Comparison of ENCODE assay signal across 21 cellular contexts in genomic region chr10:404341-404740, GRCh38.
DNase-seq lines count a peak whose midpoint lies in the region; ATAC-seq, FAIRE-seq and TF ChIP-seq lines count a peak whose summit lies in the region.
"Had no signal": no experiment of that assay in that cellular context is flagged by ENCODE, and none has a peak within 500 bp of the region (broad histone marks: within the 10 kb centered on the region; RNA-seq: fewer than 3 reads in every experiment).

No MANE protein-coding gene starts in this region.

- H3K4me3 ChIP-seq in ACC112 (ENCODE audit: low read depth, low read length): no peak overlapping the region
- no peak overlapping the region for H3K4me3 ChIP-seq in astrocyte (ENCODE audit: insufficient read depth, low read depth, low read length)
- no peak overlapping the region for H3K4me3 ChIP-seq in fibroblast of the aortic adventitia (ENCODE audit: low read depth, low read length)
- no peak overlapping the region for H3K4me3 ChIP-seq in HepG2 (replicated peaks in 1 of 3; ENCODE audit: insufficient read depth in 1 of 3, low read depth in 2 of 3, low read length in 3 of 3)
- H3K4me3 ChIP-seq: HAP-1, prostate gland, skin epidermis, uterus had no signal

- no peak for TF ChIP-seq POLR2A in HepG2 (IDR thresholded peaks at IDR 0.05; ENCODE audit: insufficient read depth in 1 of 2, low read depth in 2 of 2, low read length in 2 of 2)

- H4K20me1 ChIP-seq in astrocyte (ENCODE audit: insufficient read depth, low read length) (no peaks in the 10 kb centered on the region), HepG2 (ENCODE audit: insufficient read depth, low read length) (no peaks in the 10 kb centered on the region)

- no peak overlapping the region for H3K4me2 ChIP-seq in astrocyte (ENCODE audit: low read length)
- H3K4me2 ChIP-seq in HepG2 (ENCODE audit: low read depth, low read length): no peak overlapping the region

- ATAC-seq in HepG2: no peak
- ATAC-seq in T-helper 17 cell: no peak

- WGBS in HepG2 (ENCODE audit: low lambda C conversion rate): 95% methylated on average over 4 of the region's 4 CpGs

- H3K4me1 ChIP-seq in ACC112 (ENCODE audit: control insufficient read depth, insufficient read depth, low read length, unreplicated experiment): peaks cover 7% of the 10 kb centered on the region
- no peaks in the 10 kb centered on the region for H3K4me1 ChIP-seq in astrocyte (ENCODE audit: insufficient read depth, low read length)
- no peaks in the 10 kb centered on the region for H3K4me1 ChIP-seq in HepG2 (ENCODE audit: insufficient read depth, low read length)
- H3K4me1 ChIP-seq: prostate gland, uterus had no signal

- H3K36me3 ChIP-seq in ACC112 (ENCODE audit: insufficient read depth, low read length): peaks cover 21% of the 10 kb centered on the region
- peaks cover 17% of the 10 kb centered on the region for H3K36me3 ChIP-seq in astrocyte (ENCODE audit: insufficient read depth, low read length)
- H3K36me3 ChIP-seq in HepG2 (replicated peaks in 1 of 2; ENCODE audit: control insufficient read depth in 1 of 2, insufficient read depth in 2 of 2, low read length in 2 of 2): peaks cover 0 to 9% of the 10 kb centered on the region in 2 experiments; a peak in 2 of 5 replicates
- H3K36me3 ChIP-seq: prostate gland, uterus had no signal

- H3K4me3 Mint-ChIP-seq in astrocyte (ENCODE audit: unreplicated experiment): no peak overlapping the region
- no peak overlapping the region for H3K4me3 Mint-ChIP-seq in T-helper 17 cell
- H3K4me3 Mint-ChIP-seq: CD4-positive, alpha-beta memory T cell; nephron progenitor cell had no signal

- peak overlapping the region; percentile 36; the same call in 1 of the 2 replicates for H3K27ac ChIP-seq in ACC112 (ENCODE audit: low read depth, low read length)
- H3K27ac ChIP-seq in astrocyte (ENCODE audit: low read depth, low read length): no peak overlapping the region
- H3K27ac ChIP-seq in HepG2 (ENCODE audit: extremely low read length, insufficient read depth, low read length): no peak overlapping the region
- H3K27ac ChIP-seq: prostate gland, skin epidermis, uterus had no signal

- CTCF ChIA-PET in HepG2 (lab: Yijun Ruan, JAX; ENCODE audit: low intra/inter-chr PET ratio, low total read pairs): no interaction called here

- no peak for TF ChIP-seq EP300 in HepG2 (IDR thresholded peaks at IDR 0.05; ENCODE audit: low read depth in 2 of 2, low read length in 2 of 2)
- TF ChIP-seq EP300 in HepG2 (CRISPR knock-in tag; IDR thresholded peaks at IDR 0.05; ENCODE audit: borderline replicate concordance): no peak

- DNase-seq in GM04504 (ENCODE audit: low read depth): peak; percentile 78
- peak; percentile 76 for DNase-seq in astrocyte (ENCODE audit: low read depth)
- DNase-seq in fibroblast of the aortic adventitia (ENCODE audit: low read depth): peak; percentile 69
- DNase-seq in HepG2 (ENCODE audit: low spot score): no peak
- no peak for DNase-seq in cerebellar nuclear complex (lab: John Stamatoyannopoulos, UW)
- DNase-seq in NK-92 treated with Interleukin-12 subunit alpha and Interleukin-12 subunit beta, amount 100 ng/mL, for 24 hours (lab: John Stamatoyannopoulos, UW): no peak
- DNase-seq in T-helper 17 cell: no peak
- DNase-seq: 8988T; activated CD4-positive, alpha-beta T cell treated with anti-CD3 and anti-CD28 coated beads for 1 hour; caudate nucleus; CD4-positive, alpha-beta memory T cell; effector CD8-positive, alpha-beta T cell; foreskin melanocyte; NCI-H187; nephron progenitor cell; stimulated activated CD4-positive, alpha-beta T cell treated with anti-CD3 and anti-CD28 coated beads, Interleukin-2, amount 100 ng/mL, for 48 hours; uterus had no signal

- H3K79me2 ChIP-seq in ACC112 (ENCODE audit: control insufficient read depth, insufficient read depth, low read length, unreplicated experiment) (no peaks in the 10 kb centered on the region), astrocyte (ENCODE audit: insufficient read depth, low read length) (no peaks in the 10 kb centered on the region), HepG2 (ENCODE audit: insufficient read depth, low read length) (no peaks in the 10 kb centered on the region)

- no peaks in the 10 kb centered on the region for H3K9me3 ChIP-seq in astrocyte (ENCODE audit: insufficient read depth, low read depth, low read length)
- no peaks in the 10 kb centered on the region for H3K9me3 ChIP-seq in HepG2 (ENCODE audit: low read length)
- H3K9me3 ChIP-seq in T-helper 17 cell (ENCODE audit: control insufficient read depth, low read length, poor library complexity, severe bottlenecking): no peaks in the 10 kb centered on the region
- H3K9me3 ChIP-seq: HAP-1, prostate gland, uterus had no signal

- FAIRE-seq in astrocyte (lab: Jason Lieb, UNC) (no peak), HepG2 (lab: Jason Lieb, UNC) (no peak)

- no peaks in the 10 kb centered on the region for H3K27me3 Mint-ChIP-seq in astrocyte (ENCODE audit: low read depth, unreplicated experiment)
- peaks cover 4% of the 10 kb centered on the region for H3K27me3 Mint-ChIP-seq in T-helper 17 cell
- H3K27me3 Mint-ChIP-seq: CD4-positive, alpha-beta memory T cell had no signal

- peaks cover 3% of the 10 kb centered on the region for H3K9me3 Mint-ChIP-seq in astrocyte (ENCODE audit: unreplicated experiment)
- H3K9me3 Mint-ChIP-seq: CD4-positive, alpha-beta memory T cell had no signal

- no TSS peak for BruUV-seq in HepG2 (replicated peaks; lab: Mats Ljungman, UMichigan)

- peak overlapping the region; percentile 70 for H3K27ac Mint-ChIP-seq in astrocyte (ENCODE audit: unreplicated experiment)
- no peak overlapping the region for H3K27ac Mint-ChIP-seq in T-helper 17 cell
- H3K27ac Mint-ChIP-seq: nephron progenitor cell had no signal

- intact Hi-C loops in HepG2 (cut with micrococcal nuclease; ENCODE audit: unreplicated experiment): no loop called here

- peaks cover 33% of the 10 kb centered on the region for H3K36me3 Mint-ChIP-seq in astrocyte (ENCODE audit: low read depth, unreplicated experiment)
- peaks cover 2% of the 10 kb centered on the region for H3K36me3 Mint-ChIP-seq in T-helper 17 cell (ENCODE audit: low read depth)

- TF ChIP-seq CTCF in astrocyte (IDR thresholded peaks at IDR 0.05; ENCODE audit: insufficient read depth, low read depth, low read length): no peak
- no peak for TF ChIP-seq CTCF in fibroblast of the aortic adventitia (IDR thresholded peaks at IDR 0.05; ENCODE audit: insufficient read depth, low read length)
- no peak for TF ChIP-seq CTCF in HepG2 (CRISPR knock-in tag; IDR thresholded peaks at IDR 0.05)

- H3K9ac ChIP-seq in astrocyte (ENCODE audit: low read length) (no peak overlapping the region), HepG2 (ENCODE audit: insufficient read depth, low read depth, low read length) (no peak overlapping the region)

- no peak overlapping the region for H2AFZ ChIP-seq in ACC112 (ENCODE audit: low read length, unreplicated experiment)
- H2AFZ ChIP-seq in astrocyte (ENCODE audit: low read depth, low read length): no peak overlapping the region
- H2AFZ ChIP-seq in HepG2 (ENCODE audit: low read length): no peak overlapping the region

- TF ChIP-seq RAD21 in HepG2 (CRISPR knock-in tag; IDR thresholded peaks at IDR 0.05): no peak

- H3K27me3 ChIP-seq in ACC112 (ENCODE audit: insufficient read depth, low read length) (no peaks in the 10 kb centered on the region), astrocyte (ENCODE audit: insufficient read depth, low read length) (no peaks in the 10 kb centered on the region), HepG2 (ENCODE audit: control insufficient read depth in 1 of 2, insufficient read depth in 2 of 2, low read length in 2 of 2) (no peaks in the 10 kb centered on the region)
- H3K27me3 ChIP-seq: uterus had no signal

- POLR2A ChIA-PET in HepG2 (lab: Yijun Ruan, JAX): no interaction called here

- H3K4me1 Mint-ChIP-seq in astrocyte (ENCODE audit: low read depth, unreplicated experiment) (peaks cover 18% of the 10 kb centered on the region), T-helper 17 cell (no peaks in the 10 kb centered on the region)
- H3K4me1 Mint-ChIP-seq: CD4-positive, alpha-beta memory T cell had no signal

- in situ Hi-C loops in HepG2 (cut with HindIII; ENCODE audit: extremely low pct_ligation_motif_present, low pct_unique_long_range_greater_than_20kb): no loop called here

TF ChIP-seq in HepG2, 621 proteins besides CTCF, POLR2A, EP300 and RAD21:
- no peak for TF ChIP-seq KLF9 (CRISPR knock-in tag; IDR thresholded peaks at IDR 0.05; ENCODE audit: low read depth)
- TF ChIP-seq HES4 (CRISPR knock-in tag; IDR thresholded peaks at IDR 0.05; ENCODE audit: borderline replicate concordance): no peak
- TF ChIP-seq MBD4 (IDR thresholded peaks at IDR 0.05; ENCODE audit: borderline replicate concordance, low read length): no peak
- no peak for TF ChIP-seq ZNF180 (CRISPR knock-in tag; IDR thresholded peaks at IDR 0.05; ENCODE audit: borderline replicate concordance, low read depth)
- no peak for TF ChIP-seq ERF (CRISPR knock-in tag; IDR thresholded peaks at IDR 0.05)

Comparison
In these comparisons a context has a peak if more than half of its experiments do, and no peak if none do; other contexts are left out.
1. DNase-seq: peak in GM04504 (single experiment), astrocyte (single experiment) and fibroblast of the aortic adventitia (single experiment); none in HepG2 (single experiment), cerebellar nuclear complex (0 of 2), NK-92 treated with Interleukin-12 subunit alpha and Interleukin-12 subunit beta, amount 100 ng/mL, for 24 hours (single experiment) and T-helper 17 cell (0 of 3).